In genomic region chr10:125822878-125823662, GRCh38 we compare ENCODE assay signal across 8 cellular contexts. TPM values are rescaled to one million over a fixed set of nuclear protein-coding genes. Genes with fewer than 3 reads are reported as not detected.
DNase-seq lines count a peak whose midpoint lies in the region; ATAC-seq and TF ChIP-seq lines count a peak whose summit lies in the region.

BCCIP (plus strand) TSS chr10:125823546; CDS start chr10:125823558, 12 bp downstream.
UROS (minus strand) TSS chr10:125823258; CDS start chr10:125816499, 6,759 bp downstream.

- H3K27ac ChIP-seq in SK-N-SH (ENCODE audit: low read depth in 2 of 2, low read length in 1 of 2) (peak within 1 kb of the TSS; percentile 88 to 99), temporal lobe (ENCODE audit: low read depth, low read length) (peak within 1 kb of the TSS; percentile 96)

- WGBS in SK-N-SH (ENCODE audit: low lambda C conversion rate): 0% methylated on average over 40 of the region's 74 CpGs

- H3K27me3 ChIP-seq in SK-N-SH (ENCODE audit: insufficient read depth): no peaks in the 10 kb centered on the region

- H3K9ac ChIP-seq in SK-N-SH: peak within 1 kb of the TSS; percentile 90

- H3K4me3 ChIP-seq in GM08714 (ENCODE audit: low read length) (peak within 1 kb of the TSS; percentile 91), SK-N-SH (ENCODE audit: low read depth in 2 of 2, low read length in 1 of 2) (peak within 1 kb of the TSS; percentile 96 to 99)

- H3K4me1 ChIP-seq in SK-N-SH (ENCODE audit: control insufficient read depth in 1 of 2, insufficient read depth in 2 of 2, low read depth in 1 of 2, low read length in 1 of 2): peaks cover 5 to 18% of the 10 kb centered on the region in 2 experiments; a peak in 3 of 4 replicates

- peak in 1 of 2 experiments; percentile 57; a peak in 1 of 4 replicates for TF ChIP-seq EP300 in SK-N-SH (IDR thresholded peaks at IDR 0.05; ENCODE audit: borderline replicate concordance in 1 of 2, low read depth in 1 of 2, low read length in 1 of 2)

- H3F3A ChIP-seq in SK-N-SH (replicated peaks; ENCODE audit: insufficient read depth): no peaks in the 10 kb centered on the region

- POLR2A ChIA-PET in SK-N-SH (lab: Yijun Ruan, JAX): interaction anchor here (1.4 kb wide), 1 partner anchor 104 kb away, joined by 3 read pairs; the partner anchor contains the start of gene EDRF1

- DNase-seq in NCI-H1092 (lab: John Stamatoyannopoulos, UW) (peak; percentile 81), SK-N-SH (peak; percentile 98), glomerular visceral epithelial cell (ENCODE audit: extremely low spot score) (peak; percentile 88), omental fat pad (ENCODE audit: low spot score) (peak; percentile 72)
- DNase-seq in activated naive CD4-positive, alpha-beta T cell treated with anti-CD3 and anti-CD28 coated beads, Interleukin-2, amount 50 U/mL, for 16 hours: peak; percentile 89

- peaks cover 21 to 23% of the 10 kb centered on the region in 2 experiments for H3K36me3 ChIP-seq in SK-N-SH (replicated peaks in 1 of 2; ENCODE audit: control insufficient read depth in 1 of 2, insufficient read depth in 2 of 2, low read length in 1 of 2)

- H3K4me2 ChIP-seq in SK-N-SH: peak within 1 kb of the TSS; percentile 95

- peak within 1 kb of the TSS; percentile 92 for H2AFZ ChIP-seq in SK-N-SH (ENCODE audit: low read depth)

- H3K9me3 ChIP-seq in SK-N-SH: no peaks in the 10 kb centered on the region

- no peaks in the 10 kb centered on the region for H3K9me2 ChIP-seq in SK-N-SH

- CTCF ChIA-PET in SK-N-SH (lab: Yijun Ruan, JAX): interaction anchor here (0.8 kb wide), 1 partner anchor 51 kb away, joined by 3 read pairs; no protein-coding TSS in a partner anchor

- H4K20me1 ChIP-seq in SK-N-SH (ENCODE audit: insufficient read depth): no peaks in the 10 kb centered on the region; the same call in 1 of the 2 replicates

- TF ChIP-seq CTCF in SK-N-SH (IDR thresholded peaks at IDR 0.05) (no peak), omental fat pad (IDR thresholded peaks at IDR 0.05) (no peak)

- TF ChIP-seq RAD21 in SK-N-SH (IDR thresholded peaks at IDR 0.05; ENCODE audit: low read length): no peak

- ATAC-seq in HG02610 (IDR thresholded peaks at IDR 0.05; ENCODE audit: unreplicated experiment): peak; percentile 73
- ATAC-seq in omental fat pad (ENCODE audit: low FRiP score): peak; percentile 99

- peaks cover 66% of the 10 kb centered on the region for H3K79me2 ChIP-seq in SK-N-SH (ENCODE audit: insufficient read depth)

TF ChIP-seq in SK-N-SH, 30 proteins besides CTCF, POLR2A, EP300 and RAD21:
- TF ChIP-seq YY1 (IDR thresholded peaks at IDR 0.05; ENCODE audit: low read depth) (peak; percentile 94), ELF1 (IDR thresholded peaks at IDR 0.05) (no peak), TCF12 (IDR thresholded peaks at IDR 0.05) (no peak), SIN3A (IDR thresholded peaks at IDR 0.05; ENCODE audit: borderline replicate concordance, low read depth, low read length) (0 out of 2 replicates have a peak, but pooled peaks have one; percentile 28), MAX (IDR thresholded peaks at IDR 0.05; ENCODE audit: low read depth) (peak; percentile 70), RFX5 (IDR thresholded peaks at IDR 0.05; ENCODE audit: low read length) (no peak), JUND (IDR thresholded peaks at IDR 0.05) (no peak), REST (IDR thresholded peaks at IDR 0.05; ENCODE audit: low read depth, low read length) (0 out of 2 replicates have a peak, but pooled peaks have one; percentile 21), RCOR1 (IDR thresholded peaks at IDR 0.05; ENCODE audit: low read length) (no peak), NRF1 (IDR thresholded peaks at IDR 0.05; ENCODE audit: low read depth, low read length) (peak; percentile 79), SMC3 (IDR thresholded peaks at IDR 0.05; ENCODE audit: low read depth, low read length) (no peak), EZH2phosphoT487 (IDR thresholded peaks at IDR 0.05; ENCODE audit: borderline replicate concordance, low read depth) (no peak), MEF2A (IDR thresholded peaks at IDR 0.05; ENCODE audit: borderline replicate concordance, low read depth) (no peak), POLR2AphosphoS5 (IDR thresholded peaks at IDR 0.05; ENCODE audit: low read depth, low read length) (peak; percentile 72), FOSL2 (IDR thresholded peaks at IDR 0.05; ENCODE audit: borderline replicate concordance, low read depth) (no peak), IRF3 (IDR thresholded peaks at IDR 0.05; ENCODE audit: low read depth, low read length) (no peak), TAF1 (IDR thresholded peaks at IDR 0.05; ENCODE audit: borderline replicate concordance, low read depth, low read length) (peak; percentile 85), GABPA (IDR thresholded peaks at IDR 0.05; ENCODE audit: low read depth) (peak; percentile 38; the same call in 1 of the 2 replicates), MXI1 (IDR thresholded peaks at IDR 0.05; ENCODE audit: low read depth, low read length) (peak; percentile 88), CHD2 (IDR thresholded peaks at IDR 0.05; ENCODE audit: low read length, partially characterized antibody) (peak; percentile 42), NFIC (IDR thresholded peaks at IDR 0.05; ENCODE audit: borderline replicate concordance) (no peak), TEAD4 (IDR thresholded peaks at IDR 0.05; ENCODE audit: borderline replicate concordance, insufficient read depth) (no peak)

RNA-seq across cellular contexts. Expression of gene BCCIP, which starts in this region (rescaled TPM):
- 28.0 and 34.2 TPM in 2 replicates for polyA plus RNA-seq in SK-N-SH (2012; rRNA removed)
- polyA plus RNA-seq in SK-N-SH (2012; cell fraction: cytosol; rRNA removed): 44.6 and 71.0 TPM in 2 replicates
- polyA plus RNA-seq in SK-N-SH (2012; cell fraction: nucleus; rRNA removed): 14.2 and 22.7 TPM in 2 replicates
- total RNA-seq in omental fat pad (10 to 100 TPM; 39.6 to 93.8 (median 44.9) TPM), temporal lobe (28.5 TPM)

RNA-seq across cellular contexts. Expression of gene UROS, which starts in this region (rescaled TPM):
- 49.2 and 51.2 TPM in 2 replicates for polyA plus RNA-seq in SK-N-SH (2012; rRNA removed)
- 50.3 and 51.3 TPM in 2 replicates for polyA plus RNA-seq in SK-N-SH (2012; cell fraction: cytosol; rRNA removed)
- 55.6 and 64.5 TPM in 2 replicates for polyA plus RNA-seq in SK-N-SH (2012; cell fraction: nucleus; rRNA removed)
- total RNA-seq in omental fat pad: 10 to 100 TPM; 30.6 to 39.8 (median 39.3) TPM
- 36.9 TPM for total RNA-seq in temporal lobe

Comparison
In these comparisons a context has a peak if more than half of its experiments do, and no peak if none do; other contexts are left out.
1. Peak in every context shown above with its lines: DNase-seq, ATAC-seq, H3K4me3 ChIP-seq and H3K27ac ChIP-seq.